Comparison of ENCODE assay signal across 1 cellular context in the genomic region with DNA sequence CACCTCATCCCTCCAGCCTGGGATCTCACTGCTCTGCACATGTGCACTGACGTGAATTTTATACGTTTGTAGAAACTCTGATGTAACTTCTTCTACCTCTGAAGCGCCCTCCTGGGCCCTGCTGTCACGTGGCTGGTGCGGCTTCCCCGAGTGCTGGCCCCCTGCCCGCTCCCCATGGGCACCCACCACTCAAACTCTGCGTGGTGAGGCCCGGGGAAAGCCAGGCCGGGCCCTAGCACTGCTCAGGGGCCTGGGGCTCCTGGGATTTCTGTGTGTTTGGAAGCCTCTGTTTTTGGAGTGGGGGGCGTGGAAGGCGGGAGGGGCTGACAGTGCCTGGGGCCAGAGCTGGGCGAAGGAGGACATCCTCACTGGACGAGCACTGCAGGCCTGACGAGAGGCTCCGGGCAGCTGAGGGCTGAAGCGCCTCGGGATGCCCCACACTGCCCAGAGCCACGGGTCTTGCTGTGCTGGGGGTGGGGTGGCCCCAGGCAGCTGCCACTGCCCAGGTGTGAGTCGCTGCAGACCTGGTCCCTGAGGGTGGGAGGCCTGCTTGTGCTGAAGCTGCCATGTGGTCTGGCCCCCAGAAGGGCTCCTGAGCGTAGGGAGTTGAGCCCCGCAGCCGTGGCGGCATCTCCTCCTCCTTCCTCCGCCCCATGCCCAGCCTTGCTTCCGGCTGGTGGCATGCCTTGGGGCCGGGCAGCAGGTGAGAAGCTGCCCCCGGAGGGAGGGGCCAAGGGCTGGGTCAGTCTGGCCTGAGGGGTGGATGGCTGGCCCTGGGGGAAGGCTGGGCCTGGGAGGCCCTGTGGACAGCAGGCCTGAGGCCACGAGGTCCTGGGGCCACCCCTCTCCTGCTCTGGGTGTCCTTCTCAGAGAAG.
A peak's percentile ranks its signal among the peaks of the same experiment; 100 is the strongest.
TF ChIP-seq lines count a peak whose summit lies in the region.

No MANE protein-coding gene starts in this region.

TF ChIP-seq in HepG2, 621 proteins besides CTCF, POLR2A, EP300 and RAD21 (continued from another document):
- TF ChIP-seq, protein P1, sequence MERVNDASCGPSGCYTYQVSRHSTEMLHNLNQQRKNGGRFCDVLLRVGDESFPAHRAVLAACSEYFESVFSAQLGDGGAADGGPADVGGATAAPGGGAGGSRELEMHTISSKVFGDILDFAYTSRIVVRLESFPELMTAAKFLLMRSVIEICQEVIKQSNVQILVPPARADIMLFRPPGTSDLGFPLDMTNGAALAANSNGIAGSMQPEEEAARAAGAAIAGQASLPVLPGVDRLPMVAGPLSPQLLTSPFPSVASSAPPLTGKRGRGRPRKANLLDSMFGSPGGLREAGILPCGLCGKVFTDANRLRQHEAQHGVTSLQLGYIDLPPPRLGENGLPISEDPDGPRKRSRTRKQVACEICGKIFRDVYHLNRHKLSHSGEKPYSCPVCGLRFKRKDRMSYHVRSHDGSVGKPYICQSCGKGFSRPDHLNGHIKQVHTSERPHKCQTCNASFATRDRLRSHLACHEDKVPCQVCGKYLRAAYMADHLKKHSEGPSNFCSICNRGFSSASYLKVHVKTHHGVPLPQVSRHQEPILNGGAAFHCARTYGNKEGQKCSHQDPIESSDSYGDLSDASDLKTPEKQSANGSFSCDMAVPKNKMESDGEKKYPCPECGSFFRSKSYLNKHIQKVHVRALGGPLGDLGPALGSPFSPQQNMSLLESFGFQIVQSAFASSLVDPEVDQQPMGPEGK (CRISPR knock-in tag; IDR thresholded peaks at IDR 0.05) = no peak; the same call in 1 of the 2 replicates
- TF ChIP-seq MTA1 (CRISPR knock-in tag; IDR thresholded peaks at IDR 0.05; ENCODE audit: borderline replicate concordance) (peak; percentile 22; the same call in 1 of the 2 replicates), ZNF34 (CRISPR knock-in tag; IDR thresholded peaks at IDR 0.05; ENCODE audit: borderline replicate concordance) (no peak), CAMTA2 (CRISPR knock-in tag; IDR thresholded peaks at IDR 0.05; ENCODE audit: borderline replicate concordance) (no peak), HMG20B (CRISPR knock-in tag; conservative IDR thresholded peaks at IDR 0.05) (no peak), ZNF101 (CRISPR knock-in tag; IDR thresholded peaks at IDR 0.05; ENCODE audit: borderline replicate concordance, low read depth) (no peak), KDM3A (CRISPR knock-in tag; IDR thresholded peaks at IDR 0.05; ENCODE audit: low read depth) (no peak), ZNF577 (CRISPR knock-in tag; IDR thresholded peaks at IDR 0.05; ENCODE audit: borderline replicate concordance, low read depth) (no peak), ZFX (CRISPR knock-in tag; IDR thresholded peaks at IDR 0.05; ENCODE audit: low read depth) (peak; percentile 46), MTF1 (CRISPR knock-in tag; IDR thresholded peaks at IDR 0.05) (no peak), ZMYM3 (CRISPR knock-in tag; IDR thresholded peaks at IDR 0.05) (no peak)
- TF ChIP-seq, protein P2, sequence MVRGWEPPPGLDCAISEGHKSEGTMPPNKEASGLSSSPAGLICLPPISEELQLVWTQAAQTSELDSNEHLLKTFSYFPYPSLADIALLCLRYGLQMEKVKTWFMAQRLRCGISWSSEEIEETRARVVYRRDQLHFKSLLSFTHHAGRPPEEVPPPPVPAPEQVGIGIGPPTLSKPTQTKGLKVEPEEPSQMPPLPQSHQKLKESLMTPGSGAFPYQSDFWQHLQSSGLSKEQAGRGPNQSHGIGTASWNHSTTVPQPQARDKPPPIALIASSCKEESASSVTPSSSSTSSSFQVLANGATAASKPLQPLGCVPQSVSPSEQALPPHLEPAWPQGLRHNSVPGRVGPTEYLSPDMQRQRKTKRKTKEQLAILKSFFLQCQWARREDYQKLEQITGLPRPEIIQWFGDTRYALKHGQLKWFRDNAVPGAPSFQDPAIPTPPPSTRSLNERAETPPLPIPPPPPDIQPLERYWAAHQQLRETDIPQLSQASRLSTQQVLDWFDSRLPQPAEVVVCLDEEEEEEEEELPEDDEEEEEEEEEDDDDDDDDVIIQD (CRISPR knock-in tag; IDR thresholded peaks at IDR 0.05; ENCODE audit: low read depth) = no peak
- TF ChIP-seq, protein P3, sequence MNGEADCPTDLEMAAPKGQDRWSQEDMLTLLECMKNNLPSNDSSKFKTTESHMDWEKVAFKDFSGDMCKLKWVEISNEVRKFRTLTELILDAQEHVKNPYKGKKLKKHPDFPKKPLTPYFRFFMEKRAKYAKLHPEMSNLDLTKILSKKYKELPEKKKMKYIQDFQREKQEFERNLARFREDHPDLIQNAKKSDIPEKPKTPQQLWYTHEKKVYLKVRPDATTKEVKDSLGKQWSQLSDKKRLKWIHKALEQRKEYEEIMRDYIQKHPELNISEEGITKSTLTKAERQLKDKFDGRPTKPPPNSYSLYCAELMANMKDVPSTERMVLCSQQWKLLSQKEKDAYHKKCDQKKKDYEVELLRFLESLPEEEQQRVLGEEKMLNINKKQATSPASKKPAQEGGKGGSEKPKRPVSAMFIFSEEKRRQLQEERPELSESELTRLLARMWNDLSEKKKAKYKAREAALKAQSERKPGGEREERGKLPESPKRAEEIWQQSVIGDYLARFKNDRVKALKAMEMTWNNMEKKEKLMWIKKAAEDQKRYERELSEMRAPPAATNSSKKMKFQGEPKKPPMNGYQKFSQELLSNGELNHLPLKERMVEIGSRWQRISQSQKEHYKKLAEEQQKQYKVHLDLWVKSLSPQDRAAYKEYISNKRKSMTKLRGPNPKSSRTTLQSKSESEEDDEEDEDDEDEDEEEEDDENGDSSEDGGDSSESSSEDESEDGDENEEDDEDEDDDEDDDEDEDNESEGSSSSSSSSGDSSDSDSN (CRISPR knock-in tag; IDR thresholded peaks at IDR 0.05) = 0 out of 2 replicates have a peak, but pooled peaks have one; percentile 28
- TF ChIP-seq, protein P4, sequence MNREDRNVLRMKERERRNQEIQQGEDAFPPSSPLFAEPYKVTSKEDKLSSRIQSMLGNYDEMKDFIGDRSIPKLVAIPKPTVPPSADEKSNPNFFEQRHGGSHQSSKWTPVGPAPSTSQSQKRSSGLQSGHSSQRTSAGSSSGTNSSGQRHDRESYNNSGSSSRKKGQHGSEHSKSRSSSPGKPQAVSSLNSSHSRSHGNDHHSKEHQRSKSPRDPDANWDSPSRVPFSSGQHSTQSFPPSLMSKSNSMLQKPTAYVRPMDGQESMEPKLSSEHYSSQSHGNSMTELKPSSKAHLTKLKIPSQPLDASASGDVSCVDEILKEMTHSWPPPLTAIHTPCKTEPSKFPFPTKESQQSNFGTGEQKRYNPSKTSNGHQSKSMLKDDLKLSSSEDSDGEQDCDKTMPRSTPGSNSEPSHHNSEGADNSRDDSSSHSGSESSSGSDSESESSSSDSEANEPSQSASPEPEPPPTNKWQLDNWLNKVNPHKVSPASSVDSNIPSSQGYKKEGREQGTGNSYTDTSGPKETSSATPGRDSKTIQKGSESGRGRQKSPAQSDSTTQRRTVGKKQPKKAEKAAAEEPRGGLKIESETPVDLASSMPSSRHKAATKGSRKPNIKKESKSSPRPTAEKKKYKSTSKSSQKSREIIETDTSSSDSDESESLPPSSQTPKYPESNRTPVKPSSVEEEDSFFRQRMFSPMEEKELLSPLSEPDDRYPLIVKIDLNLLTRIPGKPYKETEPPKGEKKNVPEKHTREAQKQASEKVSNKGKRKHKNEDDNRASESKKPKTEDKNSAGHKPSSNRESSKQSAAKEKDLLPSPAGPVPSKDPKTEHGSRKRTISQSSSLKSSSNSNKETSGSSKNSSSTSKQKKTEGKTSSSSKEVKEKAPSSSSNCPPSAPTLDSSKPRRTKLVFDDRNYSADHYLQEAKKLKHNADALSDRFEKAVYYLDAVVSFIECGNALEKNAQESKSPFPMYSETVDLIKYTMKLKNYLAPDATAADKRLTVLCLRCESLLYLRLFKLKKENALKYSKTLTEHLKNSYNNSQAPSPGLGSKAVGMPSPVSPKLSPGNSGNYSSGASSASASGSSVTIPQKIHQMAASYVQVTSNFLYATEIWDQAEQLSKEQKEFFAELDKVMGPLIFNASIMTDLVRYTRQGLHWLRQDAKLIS (CRISPR knock-in tag; IDR thresholded peaks at IDR 0.05) = no peak
- TF ChIP-seq, protein P5, sequence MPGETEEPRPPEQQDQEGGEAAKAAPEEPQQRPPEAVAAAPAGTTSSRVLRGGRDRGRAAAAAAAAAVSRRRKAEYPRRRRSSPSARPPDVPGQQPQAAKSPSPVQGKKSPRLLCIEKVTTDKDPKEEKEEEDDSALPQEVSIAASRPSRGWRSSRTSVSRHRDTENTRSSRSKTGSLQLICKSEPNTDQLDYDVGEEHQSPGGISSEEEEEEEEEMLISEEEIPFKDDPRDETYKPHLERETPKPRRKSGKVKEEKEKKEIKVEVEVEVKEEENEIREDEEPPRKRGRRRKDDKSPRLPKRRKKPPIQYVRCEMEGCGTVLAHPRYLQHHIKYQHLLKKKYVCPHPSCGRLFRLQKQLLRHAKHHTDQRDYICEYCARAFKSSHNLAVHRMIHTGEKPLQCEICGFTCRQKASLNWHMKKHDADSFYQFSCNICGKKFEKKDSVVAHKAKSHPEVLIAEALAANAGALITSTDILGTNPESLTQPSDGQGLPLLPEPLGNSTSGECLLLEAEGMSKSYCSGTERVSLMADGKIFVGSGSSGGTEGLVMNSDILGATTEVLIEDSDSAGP (CRISPR knock-in tag; IDR thresholded peaks at IDR 0.05; ENCODE audit: borderline replicate concordance) = 0 out of 2 replicates have a peak, but pooled peaks have one; percentile 24
- TF ChIP-seq, protein P6, sequence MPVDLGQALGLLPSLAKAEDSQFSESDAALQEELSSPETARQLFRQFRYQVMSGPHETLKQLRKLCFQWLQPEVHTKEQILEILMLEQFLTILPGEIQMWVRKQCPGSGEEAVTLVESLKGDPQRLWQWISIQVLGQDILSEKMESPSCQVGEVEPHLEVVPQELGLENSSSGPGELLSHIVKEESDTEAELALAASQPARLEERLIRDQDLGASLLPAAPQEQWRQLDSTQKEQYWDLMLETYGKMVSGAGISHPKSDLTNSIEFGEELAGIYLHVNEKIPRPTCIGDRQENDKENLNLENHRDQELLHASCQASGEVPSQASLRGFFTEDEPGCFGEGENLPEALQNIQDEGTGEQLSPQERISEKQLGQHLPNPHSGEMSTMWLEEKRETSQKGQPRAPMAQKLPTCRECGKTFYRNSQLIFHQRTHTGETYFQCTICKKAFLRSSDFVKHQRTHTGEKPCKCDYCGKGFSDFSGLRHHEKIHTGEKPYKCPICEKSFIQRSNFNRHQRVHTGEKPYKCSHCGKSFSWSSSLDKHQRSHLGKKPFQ (CRISPR knock-in tag; IDR thresholded peaks at IDR 0.05; ENCODE audit: insufficient replicate concordance) = no peak
TF ChIP-seq in HepG2: peak in this region for 11.
